Comparison of ENCODE assay signal across 3 cellular contexts in genomic region chr6:114138577-114139248, GRCh38.
TF ChIP-seq lines count a peak whose summit lies in the region.

No MANE protein-coding gene starts in this region.

TF ChIP-seq in HepG2, 621 proteins besides CTCF, POLR2A, EP300 and RAD21:
- peak; percentile 63 to 74; a peak in 3 of 4 replicates for TF ChIP-seq MAFK (conservative IDR thresholded peaks at IDR 0.05 in 1 of 2, IDR thresholded peaks at IDR 0.05 in 1 of 2; ENCODE audit: low read length in 2 of 2)
- TF ChIP-seq FOXJ3 (CRISPR knock-in tag; IDR thresholded peaks at IDR 0.05; ENCODE audit: borderline replicate concordance) = no peak
- TF ChIP-seq FOXO4 (CRISPR knock-in tag; conservative IDR thresholded peaks at IDR 0.05) = no peak
- TF ChIP-seq SAP130 (CRISPR knock-in tag; IDR thresholded peaks at IDR 0.05; ENCODE audit: low read depth) = no peak
- TF ChIP-seq ATF5 (CRISPR knock-in tag; IDR thresholded peaks at IDR 0.05; ENCODE audit: low read depth) = no peak
- peak; percentile 57 for TF ChIP-seq MAFF (IDR thresholded peaks at IDR 0.05; ENCODE audit: low read depth, low read length)
- TF ChIP-seq HMG20A (CRISPR knock-in tag; IDR thresholded peaks at IDR 0.05; ENCODE audit: borderline replicate concordance) = no peak
- TF ChIP-seq ZNF12 (CRISPR knock-in tag; IDR thresholded peaks at IDR 0.05) = peak; percentile 95

TF ChIP-seq in IMR-90, 13 proteins besides CTCF, POLR2A, EP300 and RAD21:
- TF ChIP-seq CHD1 (IDR thresholded peaks at IDR 0.05; ENCODE audit: low read depth, low read length) (no peak), USF2 (IDR thresholded peaks at IDR 0.05; ENCODE audit: low read depth, low read length) (no peak), SMC3 (IDR thresholded peaks at IDR 0.05; ENCODE audit: low read depth, low read length) (no peak), MAFK (IDR thresholded peaks at IDR 0.05; ENCODE audit: low read depth, low read length) (0 out of 2 replicates have a peak, but pooled peaks have one; percentile 16), MAZ (IDR thresholded peaks at IDR 0.05; ENCODE audit: borderline replicate concordance, low read depth, low read length) (no peak), RFX5 (IDR thresholded peaks at IDR 0.05; ENCODE audit: low read depth, low read length) (no peak)

TF ChIP-seq in K562, 482 proteins besides CTCF, POLR2A, EP300 and RAD21:
- TF ChIP-seq FUS (optimal IDR thresholded peaks at IDR 0.05; ENCODE audit: low read depth, low read length) = no peak
- no peak for TF ChIP-seq SIN3B (IDR thresholded peaks at IDR 0.05; ENCODE audit: low read depth)
- TF ChIP-seq ZBTB17 (CRISPR knock-in tag; IDR thresholded peaks at IDR 0.05) = no peak
- no peak for TF ChIP-seq MCM2 (IDR thresholded peaks at IDR 0.05; ENCODE audit: low read depth)
- peak; percentile 9; the same call in 1 of the 2 replicates for TF ChIP-seq ZNF316 (IDR thresholded peaks at IDR 0.05)
